In the genomic region with DNA sequence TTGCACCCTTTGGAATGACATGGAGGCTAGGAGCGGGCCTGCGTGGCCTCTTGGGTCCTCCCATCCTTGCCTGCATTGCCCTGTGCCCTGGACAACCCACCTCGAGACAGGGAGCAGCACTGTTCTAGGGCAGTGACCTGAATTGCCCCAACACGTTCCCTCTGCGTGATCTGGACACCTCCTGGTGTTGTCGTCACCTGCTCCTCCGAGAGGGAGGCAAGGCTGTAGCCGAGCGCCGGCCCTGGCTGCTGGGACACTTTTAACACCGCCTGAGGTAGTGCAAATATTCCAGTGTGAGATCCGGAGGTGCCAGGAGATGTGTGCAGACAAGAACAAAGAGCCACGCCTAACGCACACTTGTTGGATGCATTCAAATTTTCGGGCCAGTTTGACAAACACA, we compare ENCODE assay signal across 15 cellular contexts.
DNase-seq lines count a peak whose midpoint lies in the region; ATAC-seq and TF ChIP-seq lines count a peak whose summit lies in the region.
"Had no signal": no experiment of that assay in that cellular context is flagged by ENCODE, and none has a peak within 500 bp of the region (broad histone marks: within the 10 kb centered on the region; RNA-seq: fewer than 3 reads in every experiment).

No MANE protein-coding gene starts in this region.

- peak; percentile 1 for DNase-seq in activated CD4-positive, alpha-beta T cell treated with anti-CD3 and anti-CD28 coated beads for 48 hours
- no peak for DNase-seq in activated CD4-positive, alpha-beta T cell treated with anti-CD3 and anti-CD28 coated beads for 1 hour
- peak; percentile 3 for DNase-seq in endothelial cell (ENCODE audit: low spot score)
- peak; percentile 20 for DNase-seq in lower lobe of right lung
- peak; percentile 44 for DNase-seq in transverse colon
- DNase-seq in CD4-positive, alpha-beta memory T cell: no peak
- no peak for DNase-seq in NCI-H345 treated with DMSO at 0.1 percent for 48 hours (lab: John Stamatoyannopoulos, UW; ENCODE audit: unreplicated experiment)
- DNase-seq: activated CD4-positive, alpha-beta T cell treated with anti-CD3 and anti-CD28 coated beads for 4 hours; effector memory CD4-positive, alpha-beta T cell; foreskin keratinocyte; NCI-H1436 treated with DMSO at 0.1 percent for 48 hours; NCI-H524 treated with DMSO at 0.1 percent for 48 hours had no signal

- POLR2A ChIA-PET in CD4-positive, alpha-beta memory T cell (lab: Charles Lee; ENCODE audit: partially characterized antibody): interaction anchor here (0.7 to 3.1 kb wide), 3 partner anchors 13 to 132 kb away, joined by 3 to 16 read pairs (median 6); no protein-coding TSS in a partner anchor

- H3K36me3 Mint-ChIP-seq in endothelial cell (ENCODE audit: low read depth, unreplicated experiment): peaks cover 38% of the 10 kb centered on the region
- H3K36me3 Mint-ChIP-seq in CD4-positive, alpha-beta memory T cell: peaks cover 0 to 1% of the 10 kb centered on the region in 2 donors
- H3K36me3 Mint-ChIP-seq: CD8-positive, alpha-beta T cell had no signal

- H3K4me3 ChIP-seq in lower lobe of right lung (no peak overlapping the region), transverse colon (no peak overlapping the region)
- H3K4me3 ChIP-seq in CD4-positive, alpha-beta memory T cell (ENCODE audit: low read length in 2 of 2): no peak overlapping the region

- no peak for TF ChIP-seq POLR2A in transverse colon (IDR thresholded peaks at IDR 0.05)

- H3K27me3 ChIP-seq in lower lobe of right lung (ENCODE audit: low read depth) (no peaks in the 10 kb centered on the region), transverse colon (no peaks in the 10 kb centered on the region)
- H3K27me3 ChIP-seq in CD4-positive, alpha-beta memory T cell (ENCODE audit: insufficient read depth, low read length): no peaks in the 10 kb centered on the region
- H3K27me3 ChIP-seq: foreskin keratinocyte had no signal

- H3K4me1 ChIP-seq in lower lobe of right lung (peaks cover 5% of the 10 kb centered on the region), transverse colon (peaks cover 0 to 16% (median 11%) of the 10 kb centered on the region in 4 donors)
- H3K4me1 ChIP-seq in CD4-positive, alpha-beta memory T cell (ENCODE audit: insufficient read depth, low read length): peaks cover 32% of the 10 kb centered on the region
- H3K4me1 ChIP-seq: parathyroid adenoma had no signal

- ATAC-seq in lower lobe of right lung (no peak), GM21737 (IDR thresholded peaks at IDR 0.05; ENCODE audit: unreplicated experiment) (no peak)
- ATAC-seq: CD8-positive, alpha-beta T cell; foreskin keratinocyte had no signal

- H3K27ac Mint-ChIP-seq in endothelial cell (ENCODE audit: unreplicated experiment): no peak overlapping the region
- H3K27ac Mint-ChIP-seq in CD4-positive, alpha-beta memory T cell: no peak overlapping the region
- H3K27ac Mint-ChIP-seq: CD8-positive, alpha-beta T cell had no signal

- in situ Hi-C loops in transverse colon (cut with MboI; ENCODE audit: low pct_ligation_motif_present in 1 of 4, low pct_unique_long_range_greater_than_20kb in 1 of 4, low sequenced_read_pairs in 3 of 4): no loop called here

- no peak overlapping the region for H3K4me3 Mint-ChIP-seq in endothelial cell (ENCODE audit: unreplicated experiment)
- H3K4me3 Mint-ChIP-seq in CD4-positive, alpha-beta memory T cell: no peak overlapping the region
- H3K4me3 Mint-ChIP-seq: CD8-positive, alpha-beta T cell had no signal

- H3K36me3 ChIP-seq in lower lobe of right lung: peaks cover 22% of the 10 kb centered on the region
- no peaks in the 10 kb centered on the region for H3K36me3 ChIP-seq in transverse colon
- H3K36me3 ChIP-seq in CD4-positive, alpha-beta memory T cell (ENCODE audit: insufficient read depth, low read length): no peaks in the 10 kb centered on the region

- H3K27ac ChIP-seq in lower lobe of right lung: no peak overlapping the region
- H3K27ac ChIP-seq in transverse colon: no peak overlapping the region
- H3K27ac ChIP-seq in CD4-positive, alpha-beta memory T cell (ENCODE audit: low read depth, low read length): no peak overlapping the region
- H3K27ac ChIP-seq: foreskin keratinocyte, parathyroid adenoma had no signal

- no peaks in the 10 kb centered on the region for H3K4me1 Mint-ChIP-seq in endothelial cell (ENCODE audit: unreplicated experiment)
- peaks cover 29 to 63% (median 36%) of the 10 kb centered on the region in 4 donors for H3K4me1 Mint-ChIP-seq in CD4-positive, alpha-beta memory T cell

- WGBS in transverse colon (ENCODE audit: low coverage in 1 of 2), 2 donors: 62 to 72% methylated on average over 2 to 13 of the region's 15 CpGs

- CTCF ChIA-PET in CD4-positive, alpha-beta memory T cell (lab: Charles Lee; ENCODE audit: partially characterized antibody): interaction anchor here (0.8 to 1.3 kb wide), 2 partner anchors 16 to 133 kb away, joined by 3 to 4 read pairs; no protein-coding TSS in a partner anchor

- TF ChIP-seq CTCF in endothelial cell (IDR thresholded peaks at IDR 0.05; ENCODE audit: unreplicated experiment): no peak
- TF ChIP-seq CTCF in lower lobe of right lung (IDR thresholded peaks at IDR 0.05): no peak
- no peak for TF ChIP-seq CTCF in transverse colon (IDR thresholded peaks at IDR 0.05)

- peaks cover 3% of the 10 kb centered on the region for H3K9me3 Mint-ChIP-seq in endothelial cell (ENCODE audit: unreplicated experiment)
- H3K9me3 Mint-ChIP-seq in CD4-positive, alpha-beta memory T cell: peaks cover 0 to 3% (median 0%) of the 10 kb centered on the region in 8 donors
- H3K9me3 Mint-ChIP-seq: CD8-positive, alpha-beta T cell had no signal

- H3K27me3 Mint-ChIP-seq in endothelial cell (ENCODE audit: unreplicated experiment): peaks cover 10% of the 10 kb centered on the region
- H3K27me3 Mint-ChIP-seq in CD4-positive, alpha-beta memory T cell: no peaks in the 10 kb centered on the region

- TF ChIP-seq EP300 in transverse colon (IDR thresholded peaks at IDR 0.05; ENCODE audit: low read depth): no peak

- H3K9me3 ChIP-seq in lower lobe of right lung: no peaks in the 10 kb centered on the region
- H3K9me3 ChIP-seq in transverse colon: no peaks in the 10 kb centered on the region
- H3K9me3 ChIP-seq in CD4-positive, alpha-beta memory T cell (ENCODE audit: control insufficient read depth in 1 of 2, low read length in 2 of 2): no peaks in the 10 kb centered on the region

- intact Hi-C loops in lower lobe of right lung (cut with DNase I): no loop called here
- intact Hi-C loops in transverse colon (cut with DNase I; ENCODE audit: low total_unique reads): no loop called here
- intact Hi-C loops in CD4-positive, alpha-beta memory T cell (cut with micrococcal nuclease): no loop called here

Comparison
In these comparisons a context has a peak if more than half of its experiments do, and no peak if none do; other contexts are left out.
1. DNase-seq: peak in activated CD4-positive, alpha-beta T cell treated with anti-CD3 and anti-CD28 coated beads for 48 hours (single experiment), endothelial cell (single experiment), lower lobe of right lung (single experiment) and transverse colon (single experiment); none in activated CD4-positive, alpha-beta T cell treated with anti-CD3 and anti-CD28 coated beads for 1 hour (single experiment), CD4-positive, alpha-beta memory T cell (0 of 5) and NCI-H345 treated with DMSO at 0.1 percent for 48 hours (single experiment).